In the genomic region with DNA sequence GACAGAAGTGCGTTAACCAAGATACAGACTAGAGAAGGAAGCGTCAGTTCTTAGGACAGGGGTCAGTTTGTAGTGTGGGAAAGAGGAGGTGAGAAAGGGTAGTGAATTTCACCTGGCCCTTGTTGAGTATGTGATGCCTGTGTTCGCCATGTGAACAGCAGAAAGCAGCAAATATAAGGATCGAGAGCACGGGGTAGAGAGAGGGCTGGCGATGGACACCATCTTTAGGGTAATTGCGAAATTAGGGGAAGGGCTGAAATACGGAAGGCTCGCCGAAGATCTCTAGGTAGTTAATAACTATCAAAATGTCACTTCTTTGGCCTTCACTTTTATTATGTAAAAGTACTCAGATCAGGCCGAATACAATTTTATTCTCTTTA, we compare ENCODE assay signal across 1 cellular context.
TF ChIP-seq lines count a peak whose summit lies in the region.

No MANE protein-coding gene starts in this region.

TF ChIP-seq in HepG2, 621 proteins besides CTCF, POLR2A, EP300 and RAD21:
- TF ChIP-seq TCF7 (IDR thresholded peaks at IDR 0.05; ENCODE audit: low read depth) (no peak), ZNF879 (CRISPR knock-in tag; IDR thresholded peaks at IDR 0.05) (0 out of 2 replicates have a peak, but pooled peaks have one; percentile 27), CEBPB (IDR thresholded peaks at IDR 0.05; ENCODE audit: borderline replicate concordance, low read depth, low read length) (peak; percentile 77), MAF1 (CRISPR knock-in tag; IDR thresholded peaks at IDR 0.05; ENCODE audit: borderline replicate concordance) (0 out of 2 replicates have a peak, but pooled peaks have one; percentile 0), KLF9 (CRISPR knock-in tag; IDR thresholded peaks at IDR 0.05; ENCODE audit: low read depth) (no peak)
- TF ChIP-seq, protein P1, sequence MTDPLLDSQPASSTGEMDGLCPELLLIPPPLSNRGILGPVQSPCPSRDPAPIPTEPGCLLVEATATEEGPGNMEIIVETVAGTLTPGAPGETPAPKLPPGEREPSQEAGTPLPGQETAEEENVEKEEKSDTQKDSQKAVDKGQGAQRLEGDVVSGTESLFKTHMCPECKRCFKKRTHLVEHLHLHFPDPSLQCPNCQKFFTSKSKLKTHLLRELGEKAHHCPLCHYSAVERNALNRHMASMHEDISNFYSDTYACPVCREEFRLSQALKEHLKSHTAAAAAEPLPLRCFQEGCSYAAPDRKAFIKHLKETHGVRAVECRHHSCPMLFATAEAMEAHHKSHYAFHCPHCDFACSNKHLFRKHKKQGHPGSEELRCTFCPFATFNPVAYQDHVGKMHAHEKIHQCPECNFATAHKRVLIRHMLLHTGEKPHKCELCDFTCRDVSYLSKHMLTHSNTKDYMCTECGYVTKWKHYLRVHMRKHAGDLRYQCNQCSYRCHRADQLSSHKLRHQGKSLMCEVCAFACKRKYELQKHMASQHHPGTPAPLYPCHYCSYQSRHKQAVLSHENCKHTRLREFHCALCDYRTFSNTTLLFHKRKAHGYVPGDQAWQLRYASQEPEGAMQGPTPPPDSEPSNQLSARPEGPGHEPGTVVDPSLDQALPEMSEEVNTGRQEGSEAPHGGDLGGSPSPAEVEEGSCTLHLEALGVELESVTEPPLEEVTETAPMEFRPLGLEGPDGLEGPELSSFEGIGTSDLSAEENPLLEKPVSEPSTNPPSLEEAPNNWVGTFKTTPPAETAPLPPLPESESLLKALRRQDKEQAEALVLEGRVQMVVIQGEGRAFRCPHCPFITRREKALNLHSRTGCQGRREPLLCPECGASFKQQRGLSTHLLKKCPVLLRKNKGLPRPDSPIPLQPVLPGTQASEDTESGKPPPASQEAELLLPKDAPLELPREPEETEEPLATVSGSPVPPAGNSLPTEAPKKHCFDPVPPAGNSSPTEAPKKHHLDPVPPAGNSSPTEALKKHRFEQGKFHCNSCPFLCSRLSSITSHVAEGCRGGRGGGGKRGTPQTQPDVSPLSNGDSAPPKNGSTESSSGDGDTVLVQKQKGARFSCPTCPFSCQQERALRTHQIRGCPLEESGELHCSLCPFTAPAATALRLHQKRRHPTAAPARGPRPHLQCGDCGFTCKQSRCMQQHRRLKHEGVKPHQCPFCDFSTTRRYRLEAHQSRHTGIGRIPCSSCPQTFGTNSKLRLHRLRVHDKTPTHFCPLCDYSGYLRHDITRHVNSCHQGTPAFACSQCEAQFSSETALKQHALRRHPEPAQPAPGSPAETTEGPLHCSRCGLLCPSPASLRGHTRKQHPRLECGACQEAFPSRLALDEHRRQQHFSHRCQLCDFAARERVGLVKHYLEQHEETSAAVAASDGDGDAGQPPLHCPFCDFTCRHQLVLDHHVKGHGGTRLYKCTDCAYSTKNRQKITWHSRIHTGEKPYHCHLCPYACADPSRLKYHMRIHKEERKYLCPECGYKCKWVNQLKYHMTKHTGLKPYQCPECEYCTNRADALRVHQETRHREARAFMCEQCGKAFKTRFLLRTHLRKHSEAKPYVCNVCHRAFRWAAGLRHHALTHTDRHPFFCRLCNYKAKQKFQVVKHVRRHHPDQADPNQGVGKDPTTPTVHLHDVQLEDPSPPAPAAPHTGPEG (CRISPR knock-in tag; IDR thresholded peaks at IDR 0.05), result 0 out of 2 replicates have a peak, but pooled peaks have one; percentile 7
- TF ChIP-seq, protein P2, sequence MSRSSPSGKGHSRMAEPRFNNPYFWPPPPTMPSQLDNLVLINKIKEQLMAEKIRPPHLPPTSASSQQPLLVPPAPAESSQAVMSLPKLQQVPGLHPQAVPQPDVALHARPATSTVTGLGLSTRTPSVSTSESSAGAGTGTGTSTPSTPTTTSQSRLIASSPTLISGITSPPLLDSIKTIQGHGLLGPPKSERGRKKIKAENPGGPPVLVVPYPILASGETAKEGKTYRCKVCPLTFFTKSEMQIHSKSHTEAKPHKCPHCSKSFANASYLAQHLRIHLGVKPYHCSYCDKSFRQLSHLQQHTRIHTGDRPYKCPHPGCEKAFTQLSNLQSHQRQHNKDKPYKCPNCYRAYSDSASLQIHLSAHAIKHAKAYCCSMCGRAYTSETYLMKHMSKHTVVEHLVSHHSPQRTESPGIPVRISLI (CRISPR knock-in tag; IDR thresholded peaks at IDR 0.05; ENCODE audit: borderline replicate concordance), result no peak
